ENCODE assay signal across 18 cellular contexts in the genomic region with DNA sequence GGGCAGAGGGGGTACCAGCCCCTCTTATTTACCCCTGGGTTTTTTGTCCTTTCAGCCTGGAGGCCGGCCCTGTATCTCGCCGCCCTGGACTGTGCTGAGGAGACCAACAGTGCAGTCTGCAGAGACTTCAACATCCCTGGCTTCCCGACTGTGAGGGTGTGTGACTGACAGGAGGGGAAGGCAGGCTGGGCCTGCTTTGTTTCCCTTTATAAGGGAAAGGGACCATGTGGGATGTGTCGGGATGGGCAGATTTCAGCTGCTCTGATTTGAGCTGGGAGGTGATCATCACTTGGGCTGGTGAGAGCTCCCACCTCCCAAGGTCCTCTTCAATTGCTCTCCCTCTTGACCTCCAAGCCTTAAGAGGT. TPM values are rescaled to one million over a fixed set of nuclear protein-coding genes. Genes with fewer than 3 reads are reported as not detected.
A peak's percentile ranks its signal among the peaks of the same experiment; 100 is the strongest.
DNase-seq lines count a peak whose midpoint lies in the region; ATAC-seq and TF ChIP-seq lines count a peak whose summit lies in the region.
"Had no signal": no experiment of that assay in that cellular context is flagged by ENCODE, and none has a peak within 500 bp of the region (broad histone marks: within the 10 kb centered on the region; RNA-seq: fewer than 3 reads in every experiment).

No MANE protein-coding gene starts in this region.

- H3K36me3 Mint-ChIP-seq in brain: peaks cover 22% of the 10 kb centered on the region

- TF ChIP-seq CTCF in PC-3 (conservative IDR thresholded peaks at IDR 0.05; ENCODE audit: low read depth, low read length) (no peak), brain (conservative IDR thresholded peaks at IDR 0.05) (no peak)

- DNase-seq in PC-3: no peak
- DNase-seq: activated CD4-positive, alpha-beta T cell treated with anti-CD3 and anti-CD28 coated beads, Interleukin-2, amount 10 ng/mL, durations not matched to agents 24 days and 14 days; AML-193; foreskin keratinocyte; kidney glomerular epithelial cell; NCI-H1694; NCI-H748 treated with DMSO at 0.1 percent for 48 hours; retina; SIG-M5 had no signal

- ATAC-seq in PC-3 (no peak), HG02970 (IDR thresholded peaks at IDR 0.05; ENCODE audit: low FRiP score, unreplicated experiment) (no peak), HG03175 (IDR thresholded peaks at IDR 0.05; ENCODE audit: unreplicated experiment) (no peak), GM19324 (IDR thresholded peaks at IDR 0.05; ENCODE audit: low FRiP score, unreplicated experiment) (no peak)
- ATAC-seq: foreskin keratinocyte, K562 had no signal

- peaks cover 87% of the 10 kb centered on the region for H3K79me2 ChIP-seq in PC-3 (ENCODE audit: low read length)

- H3K4me3 Mint-ChIP-seq in brain: no peak overlapping the region
- H3K4me3 Mint-ChIP-seq: activated CD4-positive, alpha-beta T cell treated with anti-CD3 and anti-CD28 coated beads, Interleukin-2, amount 10 ng/mL, durations not matched to agents 24 days and 14 days had no signal

- no peaks in the 10 kb centered on the region for H3K27me3 Mint-ChIP-seq in brain
- H3K27me3 Mint-ChIP-seq: activated CD4-positive, alpha-beta T cell treated with anti-CD3 and anti-CD28 coated beads, Interleukin-2, amount 10 ng/mL, durations not matched to agents 24 days and 14 days had no signal

- no TSS peak for BruUV-seq in PC-3 (replicated peaks; lab: Mats Ljungman, UMichigan)

- intact Hi-C loops in PC-3 (cut with micrococcal nuclease): no loop called here

- peaks cover 31% of the 10 kb centered on the region for H4K20me1 ChIP-seq in PC-3 (ENCODE audit: low read length)

- H3K36me3 ChIP-seq in PC-3 (ENCODE audit: low read depth, low read length) (peaks cover 24% of the 10 kb centered on the region), mucosa of stomach (ENCODE audit: control insufficient read depth, insufficient read depth, low read length) (no peaks in the 10 kb centered on the region), stomach smooth muscle (ENCODE audit: control insufficient read depth in 2 of 2, insufficient read depth in 2 of 2, low read length in 2 of 2) (peaks cover 7% of the 10 kb centered on the region in 2 donors)

- H3K9me3 ChIP-seq in PC-3 (ENCODE audit: low read length) (no peaks in the 10 kb centered on the region), mucosa of stomach (ENCODE audit: control insufficient read depth, low read length) (no peaks in the 10 kb centered on the region), stomach smooth muscle (ENCODE audit: control insufficient read depth in 2 of 2, low read length in 2 of 2) (no peaks in the 10 kb centered on the region)

- H3K27me3 ChIP-seq in PC-3 (ENCODE audit: low read length) (no peaks in the 10 kb centered on the region), mucosa of stomach (ENCODE audit: control insufficient read depth, insufficient read depth, low read length) (no peaks in the 10 kb centered on the region), stomach smooth muscle (ENCODE audit: control insufficient read depth in 1 of 2, insufficient read depth in 2 of 2, low read length in 2 of 2) (no peaks in the 10 kb centered on the region)
- H3K27me3 ChIP-seq: dorsolateral prefrontal cortex, foreskin keratinocyte had no signal

- peaks cover 0 to 3% (median 0%) of the 10 kb centered on the region in 5 experiments for H3K9me3 Mint-ChIP-seq in brain
- H3K9me3 Mint-ChIP-seq: activated CD4-positive, alpha-beta T cell treated with anti-CD3 and anti-CD28 coated beads, Interleukin-2, amount 10 ng/mL, durations not matched to agents 24 days and 14 days; activated T-helper 2 cell treated with anti-CD3 and anti-CD28 coated beads, Interferon-gamma antibody, Interleukin-2, Interleukin-4, amounts not matched to agents 10 μg/mL and 5 μg/mL and 100 μg/mL, durations not matched to agents 14 hours and 24 hours and 36 hours had no signal

- H3K27ac ChIP-seq in PC-3 (ENCODE audit: low read length) (peak overlapping the region; percentile 73; the same call in 1 of the 2 replicates), stomach smooth muscle (ENCODE audit: low read length) (peak overlapping the region; percentile 53)
- H3K27ac ChIP-seq: foreskin keratinocyte had no signal

- CTCF ChIA-PET in PC-3 (lab: Charles Lee): no interaction called here

- H3K27ac Mint-ChIP-seq in brain: peak overlapping the region in 4 of 5 experiments; percentile 44 to 90 (median 77)
- H3K27ac Mint-ChIP-seq: activated CD4-positive, alpha-beta T cell treated with anti-CD3 and anti-CD28 coated beads, Interleukin-2, amount 10 ng/mL, durations not matched to agents 24 days and 14 days; activated T-helper 2 cell treated with anti-CD3 and anti-CD28 coated beads, Interferon-gamma antibody, Interleukin-2, Interleukin-4, amounts not matched to agents 10 μg/mL and 5 μg/mL and 100 μg/mL, durations not matched to agents 14 hours and 24 hours and 36 hours had no signal

- H3K4me3 ChIP-seq in PC-3 (ENCODE audit: low read length) (no peak overlapping the region), mucosa of stomach (ENCODE audit: low read length) (no peak overlapping the region), stomach smooth muscle (ENCODE audit: low read length in 2 of 2) (no peak overlapping the region)
- H3K4me3 ChIP-seq: dorsolateral prefrontal cortex, K562 had no signal

- no peak overlapping the region for H3K4me2 ChIP-seq in PC-3 (ENCODE audit: low read length)

- no peak overlapping the region for H2AFZ ChIP-seq in PC-3 (ENCODE audit: low read length)

- POLR2A ChIA-PET in PC-3 (lab: Charles Lee; ENCODE audit: unreplicated experiment): interaction anchor here (0.6 kb wide), 1 partner anchor 1523 kb away, joined by 4 read pairs; no protein-coding TSS in a partner anchor

- H3F3A ChIP-seq in PC-3 (ENCODE audit: low read length, unreplicated experiment): no peaks in the 10 kb centered on the region

- peaks cover 25% of the 10 kb centered on the region for H3K4me1 Mint-ChIP-seq in brain

- H3K4me1 ChIP-seq in PC-3 (ENCODE audit: insufficient read depth, low read length) (peaks cover 51% of the 10 kb centered on the region), mucosa of stomach (ENCODE audit: control insufficient read depth, insufficient read depth, low read length) (peaks cover 93% of the 10 kb centered on the region), stomach smooth muscle (ENCODE audit: control insufficient read depth, insufficient read depth, low read length) (peaks cover 35% of the 10 kb centered on the region)

- H3K9ac ChIP-seq in PC-3 (ENCODE audit: low read length) (no peak overlapping the region), mucosa of stomach (ENCODE audit: low read length) (peak overlapping the region; percentile 35), stomach smooth muscle (ENCODE audit: low read length in 2 of 2) (no peak overlapping the region)

- H3K9me2 ChIP-seq in PC-3 (replicated peaks; ENCODE audit: low read length): no peaks in the 10 kb centered on the region

RNA-seq across cellular contexts. Expression of a gene that starts 11.7 kb away (rescaled TPM):
- 192 and 237 TPM in 2 replicates for total RNA-seq in PC-3 (2014; rRNA removed)
- polyA plus RNA-seq in brain (ENCODE audit: insufficient read depth, low read depth, low replicate concordance): 58.6 TPM
